Comparison of ENCODE assay signal across 1 cellular context in genomic region chr1:233006582-233006981, GRCh38.
TF ChIP-seq lines count a peak whose summit lies in the region.

No MANE protein-coding gene starts in this region.

TF ChIP-seq in SK-N-SH, 30 proteins besides CTCF, POLR2A, EP300 and RAD21 (continued from another document):
- TF ChIP-seq GABPA (IDR thresholded peaks at IDR 0.05; ENCODE audit: low read depth) (no peak), FOXJ3 (CRISPR knock-in tag; IDR thresholded peaks at IDR 0.05) (peak; percentile 60; the same call in 1 of the 2 replicates), TCF12 (IDR thresholded peaks at IDR 0.05) (no peak), MXI1 (IDR thresholded peaks at IDR 0.05; ENCODE audit: low read depth, low read length) (no peak)
